Comparison of ENCODE assay signal across 28 cellular contexts in the genomic region with DNA sequence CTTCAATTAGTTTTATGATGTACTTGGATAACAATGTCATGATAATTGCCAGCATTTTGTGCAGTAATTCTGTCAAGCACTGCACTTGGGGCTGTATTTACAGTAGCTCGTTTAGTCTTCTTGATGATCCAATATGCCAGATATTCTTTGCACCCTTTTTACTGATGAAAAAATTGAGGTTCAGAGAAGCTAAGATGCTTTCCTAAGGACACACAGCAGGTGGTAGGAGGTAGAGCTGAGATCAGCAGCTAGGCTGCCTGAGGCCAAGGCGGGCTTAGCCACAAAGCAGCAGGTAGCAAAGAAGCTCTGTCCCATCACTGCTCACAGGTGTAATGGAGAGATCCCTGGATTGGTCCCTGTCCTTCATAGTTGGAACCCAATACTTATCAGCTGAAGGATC. TPM values are rescaled to one million over a fixed set of nuclear protein-coding genes. Genes with fewer than 3 reads are reported as not detected.
"Had no signal": no experiment of that assay in that cellular context is flagged by ENCODE, and none has a peak within 500 bp of the region (broad histone marks: within the 10 kb centered on the region; RNA-seq: fewer than 3 reads in every experiment).

No MANE protein-coding gene starts in this region.

- H3K4me3 ChIP-seq: coronary artery, esophagus squamous epithelium, heart right ventricle, left lung, lower lobe of right lung, ovary, smooth muscle cell, testis, tibial artery had no signal

- H3K36me3 ChIP-seq: esophagus squamous epithelium, heart right ventricle, left lung, lower lobe of right lung, ovary, tibial artery had no signal

- DNase-seq: dermis blood vessel endothelial cell; effector memory CD4-positive, alpha-beta T cell; erythroblast; esophagus squamous epithelium; foreskin melanocyte; glutamatergic neuron; heart right ventricle; hippocampal formation; left cardiac atrium; left lung; lower lobe of right lung; naive thymus-derived CD8-positive, alpha-beta T cell; nephron progenitor cell; nucleus accumbens; ovary; posterior cingulate gyrus; stimulated activated CD4-positive, alpha-beta T cell treated with anti-CD3 and anti-CD28 coated beads, Interleukin-12 subunit alpha, Interleukin-12 subunit beta, amount 100 ng/mL, for 4 hours; stimulated activated CD4-positive, alpha-beta T cell treated with anti-CD3 and anti-CD28 coated beads, Interleukin-1b, Interleukin-23, amount 100 ng/mL, for 48 hours; stimulated activated CD4-positive, alpha-beta T cell treated with anti-CD3 and anti-CD28 coated beads, Interleukin-4, amount 100 ng/mL, for 1 hour; stimulated activated CD8-positive, alpha-beta memory T cell treated with anti-CD3 and anti-CD28 coated beads, Interleukin-4, amount 100 ng/mL, for 48 hours; stimulated activated naive CD8-positive, alpha-beta T cell treated with anti-CD3 and anti-CD28 coated beads, Interleukin-15, Interleukin-2, amounts not matched to agents 100 U/mL and 50 U/mL, for 24 hours; substantia nigra; testis; tibial artery had no signal

- H3K4me1 ChIP-seq: testis had no signal

- H3K9me3 ChIP-seq: esophagus squamous epithelium, heart right ventricle, left lung, lower lobe of right lung, ovary, testis, tibial artery had no signal

- H3K27ac ChIP-seq: coronary artery, heart right ventricle, left lung, lower lobe of right lung, ovary, testis, tibial artery had no signal

- ATAC-seq: heart right ventricle; left cardiac atrium; left lung; lower lobe of right lung; naive thymus-derived CD8-positive, alpha-beta T cell; sciatic nerve; stimulated activated naive CD8-positive, alpha-beta T cell treated with anti-CD3 and anti-CD28 coated beads, Interleukin-15, Interleukin-2, amounts not matched to agents 100 U/mL and 50 U/mL, for 24 hours had no signal

RNA-seq across cellular contexts. Expression of a gene that starts 33.3 kb away (rescaled TPM):
- total RNA-seq: kidney epithelial cell had no signal

RNA-seq across cellular contexts. Expression of a gene that starts 51.4 kb away (rescaled TPM):
- total RNA-seq: kidney epithelial cell, smooth muscle cell had no signal
